8 cellular contexts compared by ENCODE assay signal in genomic region chr19:4229179-4229931, GRCh38. TPM values are rescaled to one million over a fixed set of nuclear protein-coding genes. Genes with fewer than 3 reads are reported as not detected.
DNase-seq lines count a peak whose midpoint lies in the region; ATAC-seq and TF ChIP-seq lines count a peak whose summit lies in the region.

TSS of gene EBI3 (plus strand) at chr19:4229523. CDS start at chr19:4229551, 28 bp downstream.

- H3K9me3 ChIP-seq in RWPE2 (ENCODE audit: severe bottlenecking), result no peaks in the 10 kb centered on the region

- H3K4me1 Mint-ChIP-seq in progenitor cell of endocrine pancreas (ENCODE audit: low read depth), result no peaks in the 10 kb centered on the region

- H3K9me3 Mint-ChIP-seq in progenitor cell of endocrine pancreas (ENCODE audit: low read depth), result no peaks in the 10 kb centered on the region

- ATAC-seq in RWPE2 (ENCODE audit: low read depth), result peak; percentile 60

- TF ChIP-seq CTCF in RWPE2 (IDR thresholded peaks at IDR 0.05; ENCODE audit: poor library complexity, severe bottlenecking), result no peak
- no peak for TF ChIP-seq CTCF in progenitor cell of endocrine pancreas (IDR thresholded peaks at IDR 0.05; ENCODE audit: unreplicated experiment)

- no peaks in the 10 kb centered on the region for H3K4me1 ChIP-seq in RWPE2 (ENCODE audit: insufficient read depth, poor library complexity, severe bottlenecking)

- H3K36me3 ChIP-seq in RWPE2 (ENCODE audit: low read depth), result no peaks in the 10 kb centered on the region

- no peaks in the 10 kb centered on the region for H3K27me3 ChIP-seq in RWPE2 (ENCODE audit: insufficient read depth, poor library complexity, severe bottlenecking)

- peaks cover 9% of the 10 kb centered on the region for H3K27me3 Mint-ChIP-seq in progenitor cell of endocrine pancreas

- no peak within 1 kb of the TSS for H3K4me3 Mint-ChIP-seq in progenitor cell of endocrine pancreas (ENCODE audit: low read depth)

- H3K36me3 Mint-ChIP-seq in progenitor cell of endocrine pancreas (ENCODE audit: insufficient read depth), result no peaks in the 10 kb centered on the region

- H3K27ac Mint-ChIP-seq in progenitor cell of endocrine pancreas, result peak within 1 kb of the TSS; percentile 71

- DNase-seq in DMS53 (lab: John Stamatoyannopoulos, UW) (peak; percentile 46), DMS53 treated with DMSO at 0.1 percent for 48 hours (lab: John Stamatoyannopoulos, UW; ENCODE audit: unreplicated experiment) (no peak), HCEC 1CT (peak; percentile 26), RWPE2 (ENCODE audit: low spot score) (no peak), dermis blood vessel endothelial cell (peak; percentile 33), progenitor cell of endocrine pancreas (ENCODE audit: low spot score, unreplicated experiment) (peak; percentile 26), middle frontal gyrus (ENCODE audit: extremely low spot score, low spot score) (no peak), NOMO-1 treated with DMSO at 0.1 percent for 48 hours (lab: John Stamatoyannopoulos, UW; ENCODE audit: unreplicated experiment) (no peak)

- H3K27ac ChIP-seq in RWPE2 (ENCODE audit: poor library complexity, severe bottlenecking), result no peak within 1 kb of the TSS

- H3K4me3 ChIP-seq in RWPE2 (ENCODE audit: severe bottlenecking), result no peak within 1 kb of the TSS

RNA-seq across cellular contexts. Expression of gene EBI3, which starts in this region (rescaled TPM):
- total RNA-seq in dermis blood vessel endothelial cell, result 0.47 and 3.1 TPM in 2 replicates
- not detected in 2 replicates for total RNA-seq in progenitor cell of endocrine pancreas

Comparison
In these comparisons a context has a peak if more than half of its experiments do, and no peak if none do; other contexts are left out.
1. DNase-seq: peak in DMS53 (single experiment), HCEC 1CT (single experiment) and dermis blood vessel endothelial cell (single experiment); none in DMS53 treated with DMSO at 0.1 percent for 48 hours (single experiment), RWPE2 (single experiment), middle frontal gyrus (single experiment) and NOMO-1 treated with DMSO at 0.1 percent for 48 hours (single experiment).
2. Peak in DNase-seq in progenitor cell of endocrine pancreas; RNA of the gene not detected or under 1 TPM.